In genomic region chr5:138180183-138180782, GRCh38 we compare ENCODE assay signal across 8 cellular contexts. TPM values are rescaled to one million over a fixed set of nuclear protein-coding genes. Genes with fewer than 3 reads are reported as not detected.
DNase-seq lines count a peak whose midpoint lies in the region; ATAC-seq and TF ChIP-seq lines count a peak whose summit lies in the region.

No MANE protein-coding gene starts in this region.

- no peak overlapping the region for H3K4me3 Mint-ChIP-seq in activated CD8-positive, alpha-beta memory T cell treated with anti-CD3 and anti-CD28 coated beads, Interleukin-2, amount 10 ng/mL, durations not matched to agents 7 days and 5 days

- no peak overlapping the region for H2AFZ ChIP-seq in MM.1S (ENCODE audit: low read length)

- intact Hi-C loops in prostate gland (cut with DNase I): no loop called here

- WGBS in prostate gland: 74% methylated on average over 5 of the region's 5 CpGs

- peaks cover 24% of the 10 kb centered on the region for H3K36me3 ChIP-seq in MM.1S (replicated peaks; ENCODE audit: insufficient read depth, low read length)
- no peaks in the 10 kb centered on the region for H3K36me3 ChIP-seq in prostate gland

- H3K9me3 ChIP-seq in MM.1S (replicated peaks; ENCODE audit: insufficient read depth, low read length) (no peaks in the 10 kb centered on the region), prostate gland (no peaks in the 10 kb centered on the region)

- no peaks in the 10 kb centered on the region for H4K20me1 ChIP-seq in MM.1S (ENCODE audit: insufficient read depth, low read length)

- peaks cover 23% of the 10 kb centered on the region for H3F3A ChIP-seq in MM.1S (ENCODE audit: insufficient read depth, low read length)

- peaks cover 58% of the 10 kb centered on the region for H3K79me2 ChIP-seq in MM.1S (ENCODE audit: low read length)

- no peaks in the 10 kb centered on the region for H3K27me3 ChIP-seq in MM.1S (replicated peaks; ENCODE audit: insufficient read depth, low read length)
- no peaks in the 10 kb centered on the region for H3K27me3 ChIP-seq in prostate gland (replicated peaks; ENCODE audit: insufficient read depth)

- no peak overlapping the region for H3K27ac Mint-ChIP-seq in activated CD8-positive, alpha-beta memory T cell treated with anti-CD3 and anti-CD28 coated beads, Interleukin-2, amount 10 ng/mL, durations not matched to agents 7 days and 5 days

- H3K27ac ChIP-seq in MM.1S (ENCODE audit: low read length): no peak overlapping the region
- no peak overlapping the region for H3K27ac ChIP-seq in prostate gland

- peaks cover 52% of the 10 kb centered on the region for H3K36me3 Mint-ChIP-seq in activated CD8-positive, alpha-beta memory T cell treated with anti-CD3 and anti-CD28 coated beads, Interleukin-2, amount 10 ng/mL, durations not matched to agents 7 days and 5 days

- H3K27me3 Mint-ChIP-seq in activated CD8-positive, alpha-beta memory T cell treated with anti-CD3 and anti-CD28 coated beads, Interleukin-2, amount 10 ng/mL, durations not matched to agents 7 days and 5 days: no peaks in the 10 kb centered on the region

- H3K4me3 ChIP-seq in MM.1S (ENCODE audit: low read length): peak overlapping the region; percentile 77
- H3K4me3 ChIP-seq in prostate gland: no peak overlapping the region

- TF ChIP-seq CTCF in MM.1S (IDR thresholded peaks at IDR 0.05; ENCODE audit: low read length) (peak; percentile 71), prostate gland (IDR thresholded peaks at IDR 0.05) (peak in 3 of 4 experiments; percentile 11 to 42 (median 12))

- H3K4me1 Mint-ChIP-seq in activated CD8-positive, alpha-beta memory T cell treated with anti-CD3 and anti-CD28 coated beads, Interleukin-2, amount 10 ng/mL, durations not matched to agents 7 days and 5 days: peaks cover 32% of the 10 kb centered on the region

- CTCF ChIA-PET in activated CD8-positive, alpha-beta memory T cell treated with anti-CD3 and anti-CD28 coated beads, Interleukin-2, amount 10 ng/mL, durations not matched to agents 7 days and 5 days (lab: Charles Lee): interaction anchor here (0.5 to 6.2 kb wide), 15 partner anchors 10 to 367 kb away, joined by 3 to 51 read pairs (median 5); partner anchors contain the start of genes CDC23, FAM53C and KDM3B

- H3K4me1 ChIP-seq in MM.1S (ENCODE audit: low read length): peaks cover 8% of the 10 kb centered on the region
- peaks cover 10% of the 10 kb centered on the region for H3K4me1 ChIP-seq in prostate gland (replicated peaks)

- ATAC-seq in activated CD8-positive, alpha-beta memory T cell treated with anti-CD3 and anti-CD28 coated beads, Interleukin-2, amount 10 ng/mL, durations not matched to agents 7 days and 5 days: peak; percentile 11
- ATAC-seq in esophagus mucosa: peak; percentile 45
- ATAC-seq in HG03039 (IDR thresholded peaks at IDR 0.05; ENCODE audit: unreplicated experiment): no peak
- no peak for ATAC-seq in GM19035 (IDR thresholded peaks at IDR 0.05; ENCODE audit: unreplicated experiment)

- H3K9me2 ChIP-seq in MM.1S (replicated peaks; ENCODE audit: insufficient read depth, low read length): no peaks in the 10 kb centered on the region

- H3K9ac ChIP-seq in MM.1S (ENCODE audit: low read length): peak overlapping the region; percentile 60; the same call in 1 of the 2 replicates

- DNase-seq in activated CD8-positive, alpha-beta memory T cell treated with anti-CD3 and anti-CD28 coated beads, Interleukin-2, amount 10 ng/mL, durations not matched to agents 7 days and 5 days: no peak
- DNase-seq in activated CD8-positive, alpha-beta memory T cell treated with anti-CD3 and anti-CD28 coated beads, Interleukin-2, amount 50 U/mL, for 4 hours: no peak
- DNase-seq in MM.1S (peak; percentile 78), SHP77 treated with DMSO at 0.1 percent for 48 hours (lab: John Stamatoyannopoulos, UW) (peak; percentile 6), prostate gland (ENCODE audit: low spot score) (no peak)

- H3K4me2 ChIP-seq in MM.1S (ENCODE audit: low read depth, low read length): peak overlapping the region; percentile 83

- TF ChIP-seq POLR2A in prostate gland (IDR thresholded peaks at IDR 0.05): no peak

- H3K9me3 Mint-ChIP-seq in activated CD8-positive, alpha-beta memory T cell treated with anti-CD3 and anti-CD28 coated beads, Interleukin-2, amount 10 ng/mL, durations not matched to agents 7 days and 5 days (ENCODE audit: low read depth): no peaks in the 10 kb centered on the region

RNA-seq across cellular contexts. Expression of gene KIF20A, which starts 1.4 kb away (rescaled TPM):
- total RNA-seq in activated CD8-positive, alpha-beta memory T cell treated with anti-CD3 and anti-CD28 coated beads, Interleukin-2, amount 10 ng/mL, durations not matched to agents 7 days and 5 days: 10 to 100 TPM; 61.7 to 64.3 TPM
- 21.2 TPM for total RNA-seq in esophagus mucosa
- 1 to 10 TPM in 1 of 2 donors, under 1 TPM in 1; 0.77 to 8.0 TPM for total RNA-seq in prostate gland

RNA-seq across cellular contexts. Expression of gene BRD8, which starts 1.9 kb away (rescaled TPM):
- total RNA-seq in activated CD8-positive, alpha-beta memory T cell treated with anti-CD3 and anti-CD28 coated beads, Interleukin-2, amount 10 ng/mL, durations not matched to agents 7 days and 5 days: 10 to 100 TPM; 74.1 to 86.7 TPM
- 25.7 TPM for total RNA-seq in esophagus mucosa
- 10 to 100 TPM; 47.1 to 75.5 TPM for total RNA-seq in prostate gland

RNA-seq across cellular contexts. Expression of gene CDC23, which starts 32.8 kb away (rescaled TPM):
- 10 to 100 TPM; 37.0 to 42.7 TPM for total RNA-seq in activated CD8-positive, alpha-beta memory T cell treated with anti-CD3 and anti-CD28 coated beads, Interleukin-2, amount 10 ng/mL, durations not matched to agents 7 days and 5 days
- 20.6 TPM for total RNA-seq in esophagus mucosa
- 10 to 100 TPM; 14.7 to 23.9 TPM for total RNA-seq in prostate gland

RNA-seq across cellular contexts. Expression of gene NME5, which starts 41.1 kb away (rescaled TPM):
- total RNA-seq in activated CD8-positive, alpha-beta memory T cell treated with anti-CD3 and anti-CD28 coated beads, Interleukin-2, amount 10 ng/mL, durations not matched to agents 7 days and 5 days: not detected
- total RNA-seq in esophagus mucosa: 0.44 TPM
- total RNA-seq in prostate gland: 1 to 10 TPM; 5.8 to 6.6 TPM

Comparison
In these comparisons a context has a peak if more than half of its experiments do, and no peak if none do; other contexts are left out.
1. ATAC-seq: peak in activated CD8-positive, alpha-beta memory T cell treated with anti-CD3 and anti-CD28 coated beads, Interleukin-2, amount 10 ng/mL, durations not matched to agents 7 days and 5 days (single experiment) and esophagus mucosa (single experiment); none in HG03039 (single experiment) and GM19035 (single experiment).
2. DNase-seq: peak in MM.1S (single experiment) and SHP77 treated with DMSO at 0.1 percent for 48 hours (single experiment); none in activated CD8-positive, alpha-beta memory T cell treated with anti-CD3 and anti-CD28 coated beads, Interleukin-2, amount 10 ng/mL, durations not matched to agents 7 days and 5 days (single experiment), activated CD8-positive, alpha-beta memory T cell treated with anti-CD3 and anti-CD28 coated beads, Interleukin-2, amount 50 U/mL, for 4 hours (single experiment) and prostate gland (single experiment).